10 cellular contexts compared by ENCODE assay signal in the genomic region with DNA sequence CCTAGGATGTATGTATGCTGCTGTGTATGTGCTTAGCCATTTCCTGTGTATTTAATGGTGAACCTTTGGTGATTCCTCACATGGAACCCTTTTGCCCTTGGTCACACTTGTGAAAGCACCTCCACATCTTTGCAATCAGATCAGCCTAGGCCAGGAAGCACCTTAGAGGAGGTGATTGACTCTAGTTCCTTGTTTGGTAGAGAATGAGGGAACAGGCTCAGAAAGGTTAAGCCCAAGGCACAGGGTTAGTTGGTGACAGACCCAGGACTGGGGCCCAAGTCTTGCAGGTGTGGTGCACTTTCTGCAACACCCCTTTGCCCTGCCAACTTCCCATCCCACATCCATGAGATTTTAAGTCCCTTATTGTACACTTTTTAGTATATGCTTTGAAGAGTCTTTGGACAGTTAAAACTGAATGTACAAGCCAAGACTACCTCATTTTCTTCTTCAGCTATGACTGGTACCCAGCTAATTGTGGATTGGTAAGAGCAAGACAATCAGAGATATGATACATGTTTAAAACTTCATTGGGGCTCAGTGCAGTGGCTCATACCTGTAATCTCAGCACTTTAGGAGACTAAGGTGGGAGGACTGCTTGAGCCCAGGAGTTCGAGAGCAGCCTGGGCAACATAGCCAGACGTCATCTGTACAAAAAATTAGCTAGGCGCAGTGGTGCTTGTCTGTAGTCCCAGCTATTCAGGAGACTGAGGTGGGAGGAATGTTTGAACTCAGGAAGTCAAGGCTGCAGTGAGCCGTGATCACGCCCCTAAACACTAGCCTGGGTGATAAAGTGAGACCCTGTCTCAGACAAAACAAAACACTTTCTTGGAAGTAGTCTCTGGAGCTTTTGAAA.
A peak's percentile ranks its signal among the peaks of the same experiment; 100 is the strongest.
DNase-seq lines count a peak whose midpoint lies in the region; ATAC-seq, FAIRE-seq and TF ChIP-seq lines count a peak whose summit lies in the region.
"Had no signal": no experiment of that assay in that cellular context is flagged by ENCODE, and none has a peak within 500 bp of the region (broad histone marks: within the 10 kb centered on the region; RNA-seq: fewer than 3 reads in every experiment).

No MANE protein-coding gene starts in this region.

- peaks cover 27 to 38% of the 10 kb centered on the region in 2 donors for H3K36me3 Mint-ChIP-seq in stimulated activated naive B cell treated with anti-CD40 and anti-IgM and Interleukin-4, amounts not matched to agents 10 μg/mL and 1 μg/mL and 100 μg/mL, for 72 hours

- TF ChIP-seq CTCF in kidney (IDR thresholded peaks at IDR 0.05; ENCODE audit: borderline replicate concordance, extremely low read depth, insufficient read depth), result no peak

- peak overlapping the region; percentile 31 to 46 for H3K4me3 Mint-ChIP-seq in stimulated activated naive B cell treated with anti-CD40 and anti-IgM and Interleukin-4, amounts not matched to agents 10 μg/mL and 1 μg/mL and 100 μg/mL, for 72 hours

- H3K4me1 ChIP-seq in kidney (ENCODE audit: control insufficient read depth in 1 of 2, insufficient read depth in 1 of 2, low read depth in 1 of 2, low read length in 2 of 2), result peaks cover 0 to 2% of the 10 kb centered on the region in 2 donors

- no peak for FAIRE-seq in kidney (lab: Jason Lieb, UNC)
- FAIRE-seq: endometrium had no signal

- H3K27ac Mint-ChIP-seq in stimulated activated naive B cell treated with anti-CD40 and anti-IgM and Interleukin-4, amounts not matched to agents 10 μg/mL and 1 μg/mL and 100 μg/mL, for 72 hours, result peak overlapping the region; percentile 93

- no peak overlapping the region for H3K27ac ChIP-seq in kidney (ENCODE audit: low read depth in 2 of 2, low read length in 2 of 2)

- peaks cover 46 to 75% of the 10 kb centered on the region in 2 donors for H3K4me1 Mint-ChIP-seq in stimulated activated naive B cell treated with anti-CD40 and anti-IgM and Interleukin-4, amounts not matched to agents 10 μg/mL and 1 μg/mL and 100 μg/mL, for 72 hours

- H3K9me3 ChIP-seq in kidney (ENCODE audit: control insufficient read depth in 1 of 2, low read length in 2 of 2), result no peaks in the 10 kb centered on the region

- H3K9ac ChIP-seq in kidney (ENCODE audit: low read length in 2 of 2), result no peak overlapping the region

- intact Hi-C loops in kidney (cut with DNase I), result no loop called here

- no peaks in the 10 kb centered on the region for H3K36me3 ChIP-seq in kidney (ENCODE audit: control insufficient read depth in 1 of 2, insufficient read depth in 2 of 2, low read length in 2 of 2)

- no peaks in the 10 kb centered on the region for H3K9me3 Mint-ChIP-seq in stimulated activated naive B cell treated with anti-CD40 and anti-IgM and Interleukin-4, amounts not matched to agents 10 μg/mL and 1 μg/mL and 100 μg/mL, for 72 hours

- H3K4me3 ChIP-seq in kidney (ENCODE audit: low read length in 2 of 2), result no peak overlapping the region

- ATAC-seq in HG03442 (IDR thresholded peaks at IDR 0.05; ENCODE audit: unreplicated experiment), result peak; percentile 50
- peak; percentile 77 to 80 for ATAC-seq in stimulated activated naive B cell treated with anti-CD40 and anti-IgM and Interleukin-4, amounts not matched to agents 10 μg/mL and 1 μg/mL and 100 μg/mL, for 72 hours (replicated peaks)
- ATAC-seq in GM19324 (IDR thresholded peaks at IDR 0.05; ENCODE audit: low FRiP score, unreplicated experiment), result no peak
- no peak for ATAC-seq in esophagus mucosa

- peak; percentile 39 for DNase-seq in activated CD4-positive, alpha-beta T cell treated with anti-CD3 and anti-CD28 coated beads for 48 hours
- no peak for DNase-seq in activated CD4-positive, alpha-beta T cell treated with anti-CD3 and anti-CD28 coated beads for 4 hours
- DNase-seq in cerebellar cortex (ENCODE audit: low spot score) (peak; percentile 32), kidney (no peak)
- DNase-seq in stimulated activated naive B cell treated with anti-CD40 and anti-IgM and Interleukin-4, amounts not matched to agents 10 μg/mL and 1 μg/mL and 100 μg/mL, for 72 hours, result no peak
- DNase-seq: NCI-H526 treated with DMSO at 0.1 percent for 48 hours had no signal

- no peaks in the 10 kb centered on the region for H3K27me3 Mint-ChIP-seq in stimulated activated naive B cell treated with anti-CD40 and anti-IgM and Interleukin-4, amounts not matched to agents 10 μg/mL and 1 μg/mL and 100 μg/mL, for 72 hours

Comparison
In these comparisons a context has a peak if more than half of its experiments do, and no peak if none do; other contexts are left out.
1. DNase-seq: peak in activated CD4-positive, alpha-beta T cell treated with anti-CD3 and anti-CD28 coated beads for 48 hours (single experiment) and cerebellar cortex (single experiment); none in activated CD4-positive, alpha-beta T cell treated with anti-CD3 and anti-CD28 coated beads for 4 hours (0 of 2), stimulated activated naive B cell treated with anti-CD40 and anti-IgM and Interleukin-4, amounts not matched to agents 10 μg/mL and 1 μg/mL and 100 μg/mL, for 72 hours (single experiment) and kidney (single experiment).
2. ATAC-seq: peak in HG03442 (single experiment) and stimulated activated naive B cell treated with anti-CD40 and anti-IgM and Interleukin-4, amounts not matched to agents 10 μg/mL and 1 μg/mL and 100 μg/mL, for 72 hours (2 of 2); none in GM19324 (single experiment) and esophagus mucosa (single experiment).